22 cellular contexts compared by ENCODE assay signal in the genomic region with DNA sequence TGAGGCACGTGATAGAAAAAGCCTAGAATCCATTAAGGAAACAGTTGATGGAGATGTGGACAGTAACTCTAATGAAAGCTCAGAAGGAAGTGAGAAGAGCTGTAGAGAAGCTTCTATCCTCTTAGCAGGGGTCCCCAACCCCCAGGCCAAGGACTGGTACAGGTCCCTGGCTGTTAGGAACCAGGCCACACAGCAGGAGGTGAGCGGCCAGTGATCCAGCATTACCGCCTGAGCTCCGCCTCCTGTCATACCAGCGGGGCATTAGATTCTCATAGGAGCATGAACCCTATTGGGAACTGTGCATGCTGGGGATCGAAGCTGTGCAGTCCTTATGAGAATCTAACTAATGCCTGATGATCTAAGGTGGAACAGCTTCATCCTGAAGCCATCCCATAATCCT.
"Had no signal": no experiment of that assay in that cellular context is flagged by ENCODE, and none has a peak within 500 bp of the region (broad histone marks: within the 10 kb centered on the region; RNA-seq: fewer than 3 reads in every experiment).

No MANE protein-coding gene starts in this region.

- H3K36me3 ChIP-seq: MG63, SJCRH30 had no signal

- H3K4me1 ChIP-seq: SJCRH30 had no signal

- H3K27ac ChIP-seq: HL-60, RWPE1, SJCRH30 had no signal

- DNase-seq: Karpas-422, KG1, MG63, NCI-H1092, NCI-H1105 treated with DMSO at 0.1 percent for 48 hours, NCI-H1417 treated with DMSO at 0.1 percent for 48 hours, NCI-H146, NCI-H1694 treated with DMSO at 0.1 percent for 48 hours, NCI-H1930, NCI-H2081, NCI-H2107, NCI-H2227 treated with DMSO at 0.1 percent for 48 hours, NCI-H524, NCI-H526 treated with DMSO at 0.1 percent for 48 hours, NCI-H774, SHP77 treated with DMSO at 0.1 percent for 48 hours, SJCRH30 had no signal

- H3K9me3 ChIP-seq: MG63, SJCRH30 had no signal

- FAIRE-seq: HTR-8/SVneo had no signal

- ATAC-seq: Panc1, SK-N-SH treated with all-trans-retinoic acid at 6 μM for 48 hours had no signal

- H3K4me3 ChIP-seq: MG63, SJCRH30 had no signal
